ENCODE assay signal across 8 cellular contexts in genomic region chr5:128516978-128517377, GRCh38.
"Had no signal": no experiment of that assay in that cellular context is flagged by ENCODE, and none has a peak within 500 bp of the region (broad histone marks: within the 10 kb centered on the region; RNA-seq: fewer than 3 reads in every experiment).

No MANE protein-coding gene starts in this region.

- FAIRE-seq: G401.6, GM12891, GM12892, GM18507, GM19239 had no signal

- H3K4me3 ChIP-seq: GM12878 had no signal

- ATAC-seq: GM12878 had no signal

- DNase-seq: GDM1, GF-D8 had no signal
